ENCODE assay signal across 7 cellular contexts in genomic region chr15:44820967-44821366, GRCh38.
DNase-seq lines count a peak whose midpoint lies in the region; ATAC-seq, FAIRE-seq and TF ChIP-seq lines count a peak whose summit lies in the region.
"Not testable (repeated sequence)": the region's sequence is repeated elsewhere in the genome, so short reads cannot be mapped to it uniquely, and the experiment has no call there.

No MANE protein-coding gene starts in this region.

- intact Hi-C loops in K562 (cut with micrococcal nuclease); right lobe of liver (cut with DNase I): not testable (repeated sequence)

- not testable (repeated sequence) for FAIRE-seq in K562 (lab: Jason Lieb, UNC)

- POLR2A ChIA-PET in K562 (lab: Yijun Ruan, JAX), result not testable (repeated sequence)

- not testable (repeated sequence) for TF ChIP-seq POLR2A in K562 (conservative IDR thresholded peaks at IDR 0.05); right lobe of liver (IDR thresholded peaks at IDR 0.05)

- peak overlapping the region; percentile 92 for H3K27ac Mint-ChIP-seq in glutamatergic neuron (ENCODE audit: unreplicated experiment)

- peak overlapping the region; percentile 82 for H3K27ac ChIP-seq in K562 (ENCODE audit: extremely low read depth, low read depth, low read length)
- H3K27ac ChIP-seq in right lobe of liver, result peak overlapping the region in 2 of 3 donors; percentile 71 to 75

- peak; percentile 21 for DNase-seq in DMS79 treated with DMSO at 0.1 percent for 48 hours (lab: John Stamatoyannopoulos, UW)
- DNase-seq in NCI-H1694 (lab: John Stamatoyannopoulos, UW), result peak; percentile 77
- DNase-seq in NCI-H2171 treated with DMSO at 0.1 percent for 48 hours (lab: John Stamatoyannopoulos, UW), result peak; percentile 93
- peak; percentile 89 for DNase-seq in NCI-H69 (lab: John Stamatoyannopoulos, UW)
- DNase-seq in K562 (ENCODE audit: extremely low read depth in 1 of 4, low spot score in 3 of 4), result peak in 1 of 4 experiments; percentile 66
- not testable (repeated sequence) for DNase-seq in glutamatergic neuron
- peak in 1 of 3 donors; percentile 68 for DNase-seq in right lobe of liver

- peaks cover 16% of the 10 kb centered on the region for H3K4me1 Mint-ChIP-seq in glutamatergic neuron (ENCODE audit: low read depth, unreplicated experiment)

- ATAC-seq in K562, result peak; percentile 15
- ATAC-seq in right lobe of liver, result peak in 2 of 4 donors; percentile 3 to 8

- not testable (repeated sequence) for H3K9me3 Mint-ChIP-seq in glutamatergic neuron (ENCODE audit: unreplicated experiment)

- not testable (repeated sequence) for H3K79me2 ChIP-seq in K562 (ENCODE audit: control insufficient read depth, insufficient read depth, low read length)

- peak overlapping the region in 1 of 2 experiments; percentile 31; a peak in 1 of 4 replicates for H3K9ac ChIP-seq in K562 (ENCODE audit: insufficient read depth in 1 of 2, low read depth in 2 of 2, low read length in 2 of 2)

- not testable (repeated sequence) for H3K4me3 ChIP-seq in K562, right lobe of liver

- not testable (repeated sequence) for TF ChIP-seq CTCF in K562 (IDR thresholded peaks at IDR 0.05 in 2 of 3, conservative IDR thresholded peaks at IDR 0.05 in 1 of 3; ENCODE audit: insufficient read depth in 2 of 3, low read depth in 1 of 3, low read length in 3 of 3); glutamatergic neuron (IDR thresholded peaks at IDR 0.05; ENCODE audit: partially characterized antibody, unreplicated experiment); right lobe of liver (IDR thresholded peaks at IDR 0.05)

- not testable (repeated sequence) for TF ChIP-seq EP300 in K562 (IDR thresholded peaks at IDR 0.05; ENCODE audit: low read length)

- peak overlapping the region; percentile 56 for H3K4me2 ChIP-seq in K562 (ENCODE audit: insufficient read depth, low read length)

- 2% methylated on average over 5 of the region's 5 CpGs for WGBS in K562 (ENCODE audit: insufficient coverage, low coverage, missing lambda C conversion rate)
- WGBS in right lobe of liver (ENCODE audit: insufficient coverage, low coverage, low lambda C conversion rate, missing lambda C conversion rate), result 100% methylated on average over 1 of the region's 5 CpGs

- not testable (repeated sequence) for TF ChIP-seq RAD21 in K562 (CRISPR knock-in tag; conservative IDR thresholded peaks at IDR 0.05 in 1 of 2, IDR thresholded peaks at IDR 0.05 in 1 of 2)

- not testable (repeated sequence) for H3K27me3 ChIP-seq in K562 (ENCODE audit: control insufficient read depth in 2 of 2, insufficient read depth in 2 of 2, low read length in 2 of 2); right lobe of liver

- in situ Hi-C loops in K562 (cut with MboI), result not testable (repeated sequence)

- H3K27me3 Mint-ChIP-seq in glutamatergic neuron (ENCODE audit: unreplicated experiment), result not testable (repeated sequence)

- not testable (repeated sequence) for H3K36me3 ChIP-seq in K562 (ENCODE audit: control insufficient read depth, insufficient read depth, low read length); right lobe of liver

- peak overlapping the region; percentile 85 for H2AFZ ChIP-seq in K562 (ENCODE audit: low read depth, low read length)

- CTCF ChIA-PET in K562 (lab: Yijun Ruan, JAX; ENCODE audit: low intra/inter-chr PET ratio), result not testable (repeated sequence)

- H4K20me1 ChIP-seq in K562 (replicated peaks; ENCODE audit: control insufficient read depth, insufficient read depth, low read length), result not testable (repeated sequence)

- H3K36me3 Mint-ChIP-seq in glutamatergic neuron (ENCODE audit: unreplicated experiment), result not testable (repeated sequence)

- peaks cover 16 to 36% of the 10 kb centered on the region in 2 experiments for H3K4me1 ChIP-seq in K562 (replicated peaks in 1 of 2; ENCODE audit: control insufficient read depth in 2 of 2, insufficient read depth in 2 of 2, low read length in 2 of 2)
- peaks cover 0 to 32% (median 12%) of the 10 kb centered on the region in 4 donors for H3K4me1 ChIP-seq in right lobe of liver

- not testable (repeated sequence) for H3K9me3 ChIP-seq in K562 (replicated peaks; ENCODE audit: control insufficient read depth, insufficient read depth, low read depth, low read length); right lobe of liver

- not testable (repeated sequence) for H3K9me1 ChIP-seq in K562 (ENCODE audit: control insufficient read depth, insufficient read depth, low read length)

- not testable (repeated sequence) for BruUV-seq in K562 (replicated peaks; lab: Mats Ljungman, UMichigan)

- H3K4me3 Mint-ChIP-seq in glutamatergic neuron (ENCODE audit: unreplicated experiment), result peak overlapping the region; percentile 39

TF ChIP-seq in K562, 482 proteins besides CTCF, POLR2A, EP300 and RAD21 (continues in another document):
- peak; percentile 52 for TF ChIP-seq PTRF (tag; IDR thresholded peaks at IDR 0.05)
- peak; percentile 57; the same call in 1 of the 2 replicates for TF ChIP-seq SMAD4 (CRISPR knock-in tag; conservative IDR thresholded peaks at IDR 0.05)
- TF ChIP-seq NR2C2, NR4A1 (CRISPR knock-in tag; IDR thresholded peaks at IDR 0.05): not testable (repeated sequence)
- TF ChIP-seq NR2C2 (tag; IDR thresholded peaks at IDR 0.05), result 0 out of 2 replicates have a peak, but pooled peaks have one; percentile 31
- TF ChIP-seq NR4A1 (tag; IDR thresholded peaks at IDR 0.05), result peak; percentile 75; the same call in 1 of the 2 replicates
- 0 out of 2 replicates have a peak, but pooled peaks have one; percentile 46 for TF ChIP-seq NFRKB (IDR thresholded peaks at IDR 0.05; ENCODE audit: low read depth)
- 0 out of 2 replicates have a peak, but pooled peaks have one; percentile 17 for TF ChIP-seq CREB3L1 (IDR thresholded peaks at IDR 0.05; ENCODE audit: borderline replicate concordance, low read depth)
- peak; percentile 68; the same call in 1 of the 2 replicates for TF ChIP-seq ZNF592 (IDR thresholded peaks at IDR 0.05)
- peak; percentile 20; the same call in 1 of the 2 replicates for TF ChIP-seq DMBX1 (CRISPR knock-in tag; IDR thresholded peaks at IDR 0.05; ENCODE audit: borderline replicate concordance)
- peak; percentile 51 for TF ChIP-seq NFIC (IDR thresholded peaks at IDR 0.05)
- peak; percentile 15; the same call in 1 of the 2 replicates for TF ChIP-seq PHF8 (IDR thresholded peaks at IDR 0.05; ENCODE audit: borderline replicate concordance, low read length)
- 0 out of 2 replicates have a peak, but pooled peaks have one; percentile 0 for TF ChIP-seq MAFG (tag; conservative IDR thresholded peaks at IDR 0.05)
